13 cellular contexts compared by ENCODE assay signal in genomic region chr12:113263431-113263963, GRCh38. TPM values are rescaled to one million over a fixed set of nuclear protein-coding genes. Genes with fewer than 3 reads are reported as not detected.
DNase-seq lines count a peak whose midpoint lies in the region; ATAC-seq and TF ChIP-seq lines count a peak whose summit lies in the region.
"Had no signal": no experiment of that assay in that cellular context is flagged by ENCODE, and none has a peak within 500 bp of the region (broad histone marks: within the 10 kb centered on the region; RNA-seq: fewer than 3 reads in every experiment).

No MANE protein-coding gene starts in this region.

- H3K27me3 Mint-ChIP-seq in T-helper 17 cell, result no peaks in the 10 kb centered on the region
- H3K27me3 Mint-ChIP-seq: memory B cell had no signal

- peaks cover 62% of the 10 kb centered on the region for H3K36me3 ChIP-seq in left ventricle myocardium inferior
- peaks cover 43% of the 10 kb centered on the region for H3K36me3 ChIP-seq in right atrium auricular region
- peaks cover 0 to 30% (median 3%) of the 10 kb centered on the region in 4 donors for H3K36me3 ChIP-seq in right lobe of liver
- H3K36me3 ChIP-seq in tibial artery, result peaks cover 38 to 60% (median 42%) of the 10 kb centered on the region in 3 donors

- TF ChIP-seq CTCF in left ventricle myocardium inferior (IDR thresholded peaks at IDR 0.05; ENCODE audit: borderline replicate concordance), result no peak
- no peak for TF ChIP-seq CTCF in right atrium auricular region (IDR thresholded peaks at IDR 0.05)
- no peak for TF ChIP-seq CTCF in right lobe of liver (IDR thresholded peaks at IDR 0.05)
- no peak for TF ChIP-seq CTCF in tibial artery (IDR thresholded peaks at IDR 0.05)

- H3K4me1 ChIP-seq in left ventricle myocardium inferior (peaks cover 62% of the 10 kb centered on the region), right atrium auricular region (peaks cover 0 to 31% of the 10 kb centered on the region in 2 donors), right lobe of liver (peaks cover 0 to 54% (median 10%) of the 10 kb centered on the region in 4 donors), tibial artery (peaks cover 0 to 44% (median 31%) of the 10 kb centered on the region in 4 donors)

- no peak for DNase-seq in left ventricle myocardium inferior
- no peak for DNase-seq in right atrium auricular region (ENCODE audit: low spot score)
- no peak for DNase-seq in T-helper 17 cell
- peak in 2 of 3 donors; percentile 71 to 81 for DNase-seq in right lobe of liver
- no peak for DNase-seq in tibial artery
- no peak for DNase-seq in 8988T
- DNase-seq: activated CD4-positive, alpha-beta T cell treated with anti-CD3 and anti-CD28 coated beads, Interleukin-2, amount 50 U/mL, for 4 hours; activated T-cell treated with anti-CD3 and anti-CD28 coated beads, Interleukin-2, amount 50 U/mL, for 1 hour; dermis blood vessel endothelial cell; thyroid gland had no signal

- H3K4me3 ChIP-seq in left ventricle myocardium inferior (no peak overlapping the region), right atrium auricular region (no peak overlapping the region), right lobe of liver (no peak overlapping the region), tibial artery (no peak overlapping the region)
- H3K4me3 ChIP-seq: thyroid gland had no signal

- peak overlapping the region; percentile 99 for H3K27ac ChIP-seq in left ventricle myocardium inferior (replicated peaks)
- no peak overlapping the region for H3K27ac ChIP-seq in right atrium auricular region
- H3K27ac ChIP-seq in right lobe of liver, result peak overlapping the region in 2 of 3 donors; percentile 64 to 74
- peak overlapping the region; percentile 32 to 75 for H3K27ac ChIP-seq in tibial artery

- 32% methylated on average over 6 of the region's 9 CpGs for WGBS in right lobe of liver (ENCODE audit: insufficient coverage, low coverage, low lambda C conversion rate, missing lambda C conversion rate)

- H3K27ac Mint-ChIP-seq in T-helper 17 cell, result peak overlapping the region; percentile 29
- H3K27ac Mint-ChIP-seq: memory B cell had no signal

- ATAC-seq in T-helper 17 cell, result no peak
- peak; percentile 13 to 34 (median 22) for ATAC-seq in right lobe of liver
- ATAC-seq in HG02763 (IDR thresholded peaks at IDR 0.05; ENCODE audit: unreplicated experiment), result no peak
- no peak for ATAC-seq in GM21528 (IDR thresholded peaks at IDR 0.05; ENCODE audit: low FRiP score, unreplicated experiment)

- H3K4me1 Mint-ChIP-seq in T-helper 17 cell, result peaks cover 28% of the 10 kb centered on the region

- intact Hi-C loops in left ventricle myocardium inferior (cut with micrococcal nuclease), result no loop called here
- intact Hi-C loops in right lobe of liver (cut with DNase I), result no loop called here
- intact Hi-C loops in tibial artery (cut with DNase I; ENCODE audit: low total_unique reads), result no loop called here

- TF ChIP-seq POLR2A in right lobe of liver (IDR thresholded peaks at IDR 0.05), result no peak

- no peak overlapping the region for H3K4me3 Mint-ChIP-seq in T-helper 17 cell
- H3K4me3 Mint-ChIP-seq: memory B cell had no signal

- no peaks in the 10 kb centered on the region for H3K27me3 ChIP-seq in left ventricle myocardium inferior (ENCODE audit: low read depth)
- H3K27me3 ChIP-seq in right atrium auricular region, result no peaks in the 10 kb centered on the region
- H3K27me3 ChIP-seq in right lobe of liver, result no peaks in the 10 kb centered on the region
- no peaks in the 10 kb centered on the region for H3K27me3 ChIP-seq in tibial artery
- H3K27me3 ChIP-seq: thyroid gland had no signal

- H3K9me3 ChIP-seq in left ventricle myocardium inferior (replicated peaks) (no peaks in the 10 kb centered on the region), right atrium auricular region (no peaks in the 10 kb centered on the region), T-helper 17 cell (ENCODE audit: control insufficient read depth, low read length, poor library complexity, severe bottlenecking) (no peaks in the 10 kb centered on the region), right lobe of liver (no peaks in the 10 kb centered on the region), tibial artery (no peaks in the 10 kb centered on the region)
- H3K9me3 ChIP-seq: thyroid gland had no signal

- peaks cover 6% of the 10 kb centered on the region for H3K36me3 Mint-ChIP-seq in T-helper 17 cell (ENCODE audit: low read depth)

RNA-seq across cellular contexts. Expression of gene TPCN1, which starts 42.2 kb away (rescaled TPM):
- total RNA-seq in left ventricle myocardium inferior (153 TPM), right atrium auricular region (10 to 100 TPM; 57.3 to 58.7 TPM), T-helper 17 cell (10 to 100 TPM; 39.9 to 59.0 TPM), right lobe of liver (10 to 100 TPM; 18.0 to 34.6 (median 28.3) TPM)

Comparison
In these comparisons a context has a peak if more than half of its experiments do, and no peak if none do; other contexts are left out.
1. H3K27ac ChIP-seq: peak in left ventricle myocardium inferior (single experiment), right lobe of liver (2 of 3) and tibial artery (2 of 2); none in right atrium auricular region (0 of 2).
2. DNase-seq: peak in right lobe of liver (2 of 3); none in left ventricle myocardium inferior (single experiment), right atrium auricular region (single experiment), T-helper 17 cell (0 of 3), tibial artery (0 of 2) and 8988T (single experiment).
3. ATAC-seq: peak in right lobe of liver (4 of 4); none in T-helper 17 cell (single experiment), HG02763 (single experiment) and GM21528 (single experiment).